ENCODE assay signal across 12 cellular contexts in genomic region chr16:10862432-10862831, GRCh38. TPM values are rescaled to one million over a fixed set of nuclear protein-coding genes. Genes with fewer than 3 reads are reported as not detected.
DNase-seq lines count a peak whose midpoint lies in the region; TF ChIP-seq lines count a peak whose summit lies in the region.
"Had no signal": no experiment of that assay in that cellular context is flagged by ENCODE, and none has a peak within 500 bp of the region (broad histone marks: within the 10 kb centered on the region; RNA-seq: fewer than 3 reads in every experiment).

No MANE protein-coding gene starts in this region.

- TF ChIP-seq CTCF in testis (IDR thresholded peaks at IDR 0.05), result no peak

- no peak overlapping the region for H3K27ac ChIP-seq in testis
- H3K27ac ChIP-seq: hepatocyte had no signal

- in situ Hi-C loops in SK-MEL-5 (cut with HindIII; ENCODE audit: low pct_unique_long_range_greater_than_20kb, low sequenced_read_pairs), result no loop called here

- TF ChIP-seq POLR2A in testis (IDR thresholded peaks at IDR 0.05), result no peak

- H3K9me3 ChIP-seq in testis, result no peaks in the 10 kb centered on the region

- 73 to 88% methylated on average over 2 of the region's 2 CpGs for WGBS in testis, 2 donors

- peak; percentile 20 for DNase-seq in activated CD4-positive, alpha-beta T cell treated with anti-CD3 and anti-CD28 coated beads for 48 hours
- DNase-seq in activated CD4-positive, alpha-beta T cell treated with anti-CD3 and anti-CD28 coated beads, Interleukin-2, amount 50 U/mL, for 1 hour, result no peak
- DNase-seq in SK-MEL-5 (ENCODE audit: low read depth, low spot score), result peak; percentile 33
- DNase-seq in glomerular visceral epithelial cell (ENCODE audit: extremely low spot score), result peak; percentile 73
- DNase-seq in testis, result peak; percentile 43
- DNase-seq in NCI-H1092 treated with DMSO at 0.1 percent for 48 hours (lab: John Stamatoyannopoulos, UW), result no peak
- no peak for DNase-seq in activated CD4-positive, alpha-beta T cell treated with anti-CD3 and anti-CD28 coated beads for 4 hours
- DNase-seq in foreskin melanocyte, result no peak
- DNase-seq: NK-92 treated with Interleukin-12 subunit alpha and Interleukin-12 subunit beta, amount 100 ng/mL, for 24 hours; stimulated activated CD4-positive, alpha-beta T cell treated with anti-CD3 and anti-CD28 coated beads, Interleukin-15, amount 100 ng/mL, for 24 hours had no signal

- H3K4me3 ChIP-seq in testis, result no peak overlapping the region
- H3K4me3 ChIP-seq: hepatocyte had no signal

- no peaks in the 10 kb centered on the region for H3K4me1 ChIP-seq in testis

- H3K36me3 ChIP-seq in testis (ENCODE audit: low read depth, missing control alignments), result no peaks in the 10 kb centered on the region

- intact Hi-C loops in testis (cut with DNase I; ENCODE audit: low total_unique reads), result no loop called here

- no peaks in the 10 kb centered on the region for H3K27me3 ChIP-seq in testis

RNA-seq across cellular contexts. Expression of gene CIITA, which starts 14.6 kb away (rescaled TPM):
- 3.7 and 4.1 TPM in 2 replicates for total RNA-seq in SK-MEL-5 (2014; rRNA removed; shearing (Covaris generic))
- polyA plus RNA-seq in SK-MEL-5 (2015; cell fraction: cytosol; rRNA removed), result 3.0 and 5.1 TPM in 2 replicates
- polyA plus RNA-seq in SK-MEL-5 (2015; cell fraction: nucleus; rRNA removed), result 8.5 and 13.1 TPM in 2 replicates
- 10 to 100 TPM in 1 of 2 donors, 1 to 10 TPM in 1; 6.3 to 16.0 TPM for total RNA-seq in testis
- 9.5 TPM for polyA plus RNA-seq in testis (ENCODE audit: insufficient read depth, low read depth, low replicate concordance)
- total RNA-seq: hepatocyte had no signal
- polyA plus RNA-seq: BJ had no signal

RNA-seq across cellular contexts. Expression of gene TVP23A, which starts 43.8 kb away (rescaled TPM):
- 0.32 and 1.4 TPM in 2 replicates for total RNA-seq in SK-MEL-5 (2014; rRNA removed; shearing (Covaris generic))
- polyA plus RNA-seq in SK-MEL-5 (2015; cell fraction: cytosol; rRNA removed), result 0.03 and 0.19 TPM in 2 replicates
- 0.69 and 0.76 TPM in 2 replicates for polyA plus RNA-seq in SK-MEL-5 (2015; cell fraction: nucleus; rRNA removed)
- total RNA-seq in testis, result 1 to 10 TPM; 3.5 to 4.2 TPM
- polyA plus RNA-seq in testis (ENCODE audit: insufficient read depth, low read depth, low replicate concordance), result 1.7 TPM
- polyA plus RNA-seq: BJ had no signal

Comparison
In these comparisons a context has a peak if more than half of its experiments do, and no peak if none do; other contexts are left out.
1. DNase-seq: peak in activated CD4-positive, alpha-beta T cell treated with anti-CD3 and anti-CD28 coated beads for 48 hours (single experiment), SK-MEL-5 (single experiment), glomerular visceral epithelial cell (single experiment) and testis (single experiment); none in activated CD4-positive, alpha-beta T cell treated with anti-CD3 and anti-CD28 coated beads, Interleukin-2, amount 50 U/mL, for 1 hour (single experiment), NCI-H1092 treated with DMSO at 0.1 percent for 48 hours (single experiment), activated CD4-positive, alpha-beta T cell treated with anti-CD3 and anti-CD28 coated beads for 4 hours (0 of 2) and foreskin melanocyte (single experiment).